ENCODE assay signal across 1 cellular context in the genomic region with DNA sequence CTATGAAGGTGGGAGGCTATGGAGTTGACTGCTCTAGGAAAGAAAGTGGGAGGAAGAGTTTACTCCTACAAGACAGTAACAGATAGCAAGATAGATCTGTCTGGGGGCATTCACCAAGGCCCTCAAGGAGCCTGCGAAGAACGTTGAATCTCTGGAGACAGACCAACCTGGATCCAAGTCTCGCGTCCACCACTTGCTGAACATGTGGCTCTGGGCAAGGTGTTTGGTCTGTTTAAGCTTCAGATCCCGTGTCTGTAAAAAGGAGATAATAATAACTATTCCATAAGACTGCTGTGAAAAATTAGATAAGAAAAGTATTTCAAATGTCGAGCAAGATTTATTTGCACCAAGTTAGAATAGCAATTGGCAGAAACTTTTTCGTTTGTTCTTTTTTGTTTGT.
TF ChIP-seq lines count a peak whose summit lies in the region.

No MANE protein-coding gene starts in this region.

TF ChIP-seq in K562, 482 proteins besides CTCF, POLR2A, EP300 and RAD21 (continued from another document):
- TF ChIP-seq, protein P1, sequence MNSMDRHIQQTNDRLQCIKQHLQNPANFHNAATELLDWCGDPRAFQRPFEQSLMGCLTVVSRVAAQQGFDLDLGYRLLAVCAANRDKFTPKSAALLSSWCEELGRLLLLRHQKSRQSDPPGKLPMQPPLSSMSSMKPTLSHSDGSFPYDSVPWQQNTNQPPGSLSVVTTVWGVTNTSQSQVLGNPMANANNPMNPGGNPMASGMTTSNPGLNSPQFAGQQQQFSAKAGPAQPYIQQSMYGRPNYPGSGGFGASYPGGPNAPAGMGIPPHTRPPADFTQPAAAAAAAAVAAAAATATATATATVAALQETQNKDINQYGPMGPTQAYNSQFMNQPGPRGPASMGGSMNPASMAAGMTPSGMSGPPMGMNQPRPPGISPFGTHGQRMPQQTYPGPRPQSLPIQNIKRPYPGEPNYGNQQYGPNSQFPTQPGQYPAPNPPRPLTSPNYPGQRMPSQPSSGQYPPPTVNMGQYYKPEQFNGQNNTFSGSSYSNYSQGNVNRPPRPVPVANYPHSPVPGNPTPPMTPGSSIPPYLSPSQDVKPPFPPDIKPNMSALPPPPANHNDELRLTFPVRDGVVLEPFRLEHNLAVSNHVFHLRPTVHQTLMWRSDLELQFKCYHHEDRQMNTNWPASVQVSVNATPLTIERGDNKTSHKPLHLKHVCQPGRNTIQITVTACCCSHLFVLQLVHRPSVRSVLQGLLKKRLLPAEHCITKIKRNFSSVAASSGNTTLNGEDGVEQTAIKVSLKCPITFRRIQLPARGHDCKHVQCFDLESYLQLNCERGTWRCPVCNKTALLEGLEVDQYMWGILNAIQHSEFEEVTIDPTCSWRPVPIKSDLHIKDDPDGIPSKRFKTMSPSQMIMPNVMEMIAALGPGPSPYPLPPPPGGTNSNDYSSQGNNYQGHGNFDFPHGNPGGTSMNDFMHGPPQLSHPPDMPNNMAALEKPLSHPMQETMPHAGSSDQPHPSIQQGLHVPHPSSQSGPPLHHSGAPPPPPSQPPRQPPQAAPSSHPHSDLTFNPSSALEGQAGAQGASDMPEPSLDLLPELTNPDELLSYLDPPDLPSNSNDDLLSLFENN (IDR thresholded peaks at IDR 0.05; ENCODE audit: low read depth in 2 of 2, low read length in 2 of 2) = 0 out of 4 replicates have a peak, but pooled peaks of 1 of the 2 experiments have one; percentile 67
- peak; percentile 99 for TF ChIP-seq TEAD4 (IDR thresholded peaks at IDR 0.05; ENCODE audit: low read length)
- no peak for TF ChIP-seq TEAD4 (CRISPR knock-in tag; IDR thresholded peaks at IDR 0.05; ENCODE audit: borderline replicate concordance)
- TF ChIP-seq TEAD1 (CRISPR knock-in tag; IDR thresholded peaks at IDR 0.05) = peak in 1 of 2 experiments; percentile 58; a peak in 1 of 4 replicates
- TF ChIP-seq POLR2AphosphoS5 (IDR thresholded peaks at IDR 0.05; ENCODE audit: control insufficient read depth, insufficient read depth, low read depth, low read length) = peak; percentile 95
- peak; percentile 85; the same call in 1 of the 2 replicates for TF ChIP-seq FOXM1 (IDR thresholded peaks at IDR 0.05; ENCODE audit: low read depth)
- TF ChIP-seq FOXM1 (CRISPR knock-in tag; IDR thresholded peaks at IDR 0.05; ENCODE audit: low read depth) = no peak
- TF ChIP-seq TCF3 (CRISPR knock-in tag; IDR thresholded peaks at IDR 0.05) = peak; percentile 94
